In the genomic region with DNA sequence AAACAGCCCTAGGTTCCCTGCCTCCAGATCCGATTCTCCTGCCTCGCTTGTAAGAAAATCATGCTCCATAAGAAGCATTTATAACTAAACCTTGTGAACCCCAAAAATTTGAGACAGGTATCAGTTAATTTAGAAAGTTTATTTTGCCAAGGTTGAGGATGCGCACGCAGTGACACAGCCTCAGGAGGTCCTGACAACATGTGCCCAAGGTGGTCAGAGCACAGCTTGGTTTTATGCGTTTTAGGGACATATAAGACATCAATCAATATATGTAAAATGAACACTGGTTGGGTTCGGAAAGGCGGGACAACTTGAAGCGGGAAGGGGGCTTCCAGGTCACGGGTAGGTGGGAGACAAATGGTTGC, we compare ENCODE assay signal across 21 cellular contexts. TPM values are rescaled to one million over a fixed set of nuclear protein-coding genes. Genes with fewer than 3 reads are reported as not detected.
DNase-seq lines count a peak whose midpoint lies in the region; ATAC-seq and TF ChIP-seq lines count a peak whose summit lies in the region.
"Had no signal": no experiment of that assay in that cellular context is flagged by ENCODE, and none has a peak within 500 bp of the region (broad histone marks: within the 10 kb centered on the region; RNA-seq: fewer than 3 reads in every experiment).

No MANE protein-coding gene starts in this region.

- no peaks in the 10 kb centered on the region for H3K9me2 ChIP-seq in GM23338 (ENCODE audit: insufficient read depth)
- H3K9me2 ChIP-seq: SK-N-SH had no signal

- no peak overlapping the region for H3K27ac Mint-ChIP-seq in activated CD4-positive, alpha-beta T cell treated with anti-CD3 and anti-CD28 coated beads, Interleukin-2, amount 10 ng/mL, durations not matched to agents 7 days and 5 days
- H3K27ac Mint-ChIP-seq in GM23338 = no peak overlapping the region
- no peak overlapping the region for H3K27ac Mint-ChIP-seq in activated naive CD8-positive, alpha-beta T cell treated with anti-CD3 and anti-CD28 coated beads, Interleukin-2, amount 10 ng/mL, durations not matched to agents 7 days and 5 days
- no peak overlapping the region for H3K27ac Mint-ChIP-seq in nephron

- H4K20me1 ChIP-seq in GM23338 (replicated peaks; ENCODE audit: insufficient read depth) = no peaks in the 10 kb centered on the region

- no peaks in the 10 kb centered on the region for H3K27me3 ChIP-seq in GM23338 (ENCODE audit: insufficient read depth)
- H3K27me3 ChIP-seq: adrenal gland, cardiac muscle cell, dorsolateral prefrontal cortex, spleen, suprapubic skin had no signal

- H3K4me2 ChIP-seq in GM23338 = no peak overlapping the region

- POLR2A ChIA-PET in activated CD4-positive, alpha-beta T cell treated with anti-CD3 and anti-CD28 coated beads, Interleukin-2, amount 10 ng/mL, durations not matched to agents 7 days and 5 days (lab: Charles Lee) = no interaction called here
- POLR2A ChIA-PET in activated naive CD8-positive, alpha-beta T cell treated with anti-CD3 and anti-CD28 coated beads, Interleukin-2, amount 10 ng/mL, durations not matched to agents 7 days and 5 days (lab: Charles Lee) = no interaction called here

- H3K36me3 ChIP-seq in GM23338 (ENCODE audit: insufficient read depth) = peaks cover 44% of the 10 kb centered on the region
- H3K36me3 ChIP-seq: cardiac muscle cell had no signal

- no peaks in the 10 kb centered on the region for H3F3A ChIP-seq in GM23338 (replicated peaks; ENCODE audit: low read depth)

- no peak for TF ChIP-seq CTCF in GM23338 (conservative IDR thresholded peaks at IDR 0.05; ENCODE audit: low read depth in 2 of 2)
- no peak for TF ChIP-seq CTCF in nephron (IDR thresholded peaks at IDR 0.05; ENCODE audit: unreplicated experiment in 3 of 3)

- H3K4me3 ChIP-seq in GM23338 = no peak overlapping the region
- H3K4me3 ChIP-seq: adrenal gland, cardiac muscle cell, suprapubic skin had no signal

- H3K4me1 ChIP-seq in GM23338 (ENCODE audit: insufficient read depth) = 0 out of 2 replicates have a peak, but pooled peaks cover 12% of the 10 kb centered on the region

- ATAC-seq in GM23338 (no peak), GM21528 (IDR thresholded peaks at IDR 0.05; ENCODE audit: low FRiP score, unreplicated experiment) (no peak)
- ATAC-seq in activated naive CD8-positive, alpha-beta T cell treated with anti-CD3 and anti-CD28 coated beads, Interleukin-2, amount 10 ng/mL, durations not matched to agents 7 days and 5 days (ENCODE audit: low read depth) = no peak
- ATAC-seq: left cardiac atrium had no signal

- H2AFZ ChIP-seq in GM23338 = no peak overlapping the region

- no peaks in the 10 kb centered on the region for H3K27me3 Mint-ChIP-seq in activated CD4-positive, alpha-beta T cell treated with anti-CD3 and anti-CD28 coated beads, Interleukin-2, amount 10 ng/mL, durations not matched to agents 7 days and 5 days
- peaks cover 21% of the 10 kb centered on the region for H3K27me3 Mint-ChIP-seq in GM23338 (ENCODE audit: insufficient read depth, low read depth, poor library complexity)
- H3K27me3 Mint-ChIP-seq in activated naive CD8-positive, alpha-beta T cell treated with anti-CD3 and anti-CD28 coated beads, Interleukin-2, amount 10 ng/mL, durations not matched to agents 7 days and 5 days = no peaks in the 10 kb centered on the region
- H3K27me3 Mint-ChIP-seq in nephron (ENCODE audit: low read depth) = no peaks in the 10 kb centered on the region

- DNase-seq in activated CD4-positive, alpha-beta T cell treated with anti-CD3 and anti-CD28 coated beads, Interleukin-2, amount 10 ng/mL, durations not matched to agents 7 days and 5 days = no peak
- DNase-seq in activated CD4-positive, alpha-beta T cell treated with anti-CD3 and anti-CD28 coated beads for 48 hours = no peak
- DNase-seq in GM23338 (ENCODE audit: low spot score) = no peak
- DNase-seq in activated naive CD8-positive, alpha-beta T cell treated with anti-CD3 and anti-CD28 coated beads, Interleukin-2, amount 10 ng/mL, durations not matched to agents 7 days and 5 days = no peak
- no peak for DNase-seq in NCI-H2171 treated with DMSO at 0.1 percent for 48 hours (lab: John Stamatoyannopoulos, UW)
- no peak for DNase-seq in SK-N-DZ (ENCODE audit: low spot score)
- DNase-seq: activated CD4-positive, alpha-beta T cell treated with anti-CD3 and anti-CD28 coated beads, Interleukin-2, amount 50 U/mL, for 1 hour; adrenal gland; dorsolateral prefrontal cortex; left cardiac atrium; NCI-H1694 treated with DMSO at 0.1 percent for 48 hours; NCI-H226; NK-92 treated with Interleukin-12 subunit alpha and Interleukin-12 subunit beta, amount 100 ng/mL, for 24 hours; SK-N-SH; spleen had no signal

- H3K79me2 ChIP-seq in GM23338 (replicated peaks; ENCODE audit: insufficient read depth) = peaks cover 50% of the 10 kb centered on the region

- peaks cover 30% of the 10 kb centered on the region for H3K4me1 Mint-ChIP-seq in activated CD4-positive, alpha-beta T cell treated with anti-CD3 and anti-CD28 coated beads, Interleukin-2, amount 10 ng/mL, durations not matched to agents 7 days and 5 days
- H3K4me1 Mint-ChIP-seq in GM23338 (peaks cover 21% of the 10 kb centered on the region), nephron (peaks cover 33% of the 10 kb centered on the region)
- H3K4me1 Mint-ChIP-seq in activated naive CD8-positive, alpha-beta T cell treated with anti-CD3 and anti-CD28 coated beads, Interleukin-2, amount 10 ng/mL, durations not matched to agents 7 days and 5 days = peaks cover 32% of the 10 kb centered on the region

- CTCF ChIA-PET in activated CD4-positive, alpha-beta T cell treated with anti-CD3 and anti-CD28 coated beads, Interleukin-2, amount 10 ng/mL, durations not matched to agents 7 days and 5 days (lab: Charles Lee) = no interaction called here

- H3K9me3 Mint-ChIP-seq in activated CD4-positive, alpha-beta T cell treated with anti-CD3 and anti-CD28 coated beads, Interleukin-2, amount 10 ng/mL, durations not matched to agents 7 days and 5 days = peaks cover 24% of the 10 kb centered on the region
- H3K9me3 Mint-ChIP-seq in GM23338 (peaks cover 71% of the 10 kb centered on the region), nephron (peaks cover 44% of the 10 kb centered on the region)
- H3K9me3 Mint-ChIP-seq in activated naive CD8-positive, alpha-beta T cell treated with anti-CD3 and anti-CD28 coated beads, Interleukin-2, amount 10 ng/mL, durations not matched to agents 7 days and 5 days = peaks cover 14% of the 10 kb centered on the region

- peak overlapping the region; percentile 3 for H3K4me3 Mint-ChIP-seq in activated CD4-positive, alpha-beta T cell treated with anti-CD3 and anti-CD28 coated beads, Interleukin-2, amount 10 ng/mL, durations not matched to agents 7 days and 5 days
- H3K4me3 Mint-ChIP-seq in GM23338 (peak overlapping the region; percentile 13; the same call in 1 of the 3 replicates), nephron (peak overlapping the region; percentile 11 to 66 (median 59))
- peak overlapping the region; percentile 7 for H3K4me3 Mint-ChIP-seq in activated naive CD8-positive, alpha-beta T cell treated with anti-CD3 and anti-CD28 coated beads, Interleukin-2, amount 10 ng/mL, durations not matched to agents 7 days and 5 days

- peaks cover 47% of the 10 kb centered on the region for H3K36me3 Mint-ChIP-seq in activated CD4-positive, alpha-beta T cell treated with anti-CD3 and anti-CD28 coated beads, Interleukin-2, amount 10 ng/mL, durations not matched to agents 7 days and 5 days (ENCODE audit: low read depth)
- H3K36me3 Mint-ChIP-seq in GM23338 (ENCODE audit: low read depth) = peaks cover 85% of the 10 kb centered on the region
- H3K36me3 Mint-ChIP-seq in activated naive CD8-positive, alpha-beta T cell treated with anti-CD3 and anti-CD28 coated beads, Interleukin-2, amount 10 ng/mL, durations not matched to agents 7 days and 5 days = peaks cover 30% of the 10 kb centered on the region
- peaks cover 62% of the 10 kb centered on the region for H3K36me3 Mint-ChIP-seq in nephron (ENCODE audit: low read depth)

- H3K27ac ChIP-seq in GM23338 (ENCODE audit: low read depth) = no peak overlapping the region
- H3K27ac ChIP-seq: adrenal gland, C4-2B, cardiac muscle cell, dorsolateral prefrontal cortex, spleen, suprapubic skin had no signal

RNA-seq across cellular contexts. Expression of gene ACOT13, which starts 2.1 kb away (rescaled TPM):
- total RNA-seq in activated CD4-positive, alpha-beta T cell treated with anti-CD3 and anti-CD28 coated beads, Interleukin-2, amount 10 ng/mL, durations not matched to agents 7 days and 5 days = 10 to 100 TPM; 16.0 to 18.3 TPM
- total RNA-seq in GM23338 (2014; rRNA removed; shearing (Covaris generic)) = 17.4 and 17.8 TPM in 2 replicates
- polyA plus RNA-seq in GM23338 (2016; fragmentation: Nextera tagmentation; extraction: Ambion mirVana) = 175 and 190 TPM in 2 replicates
- 10 to 100 TPM; 16.6 to 20.6 TPM for total RNA-seq in activated naive CD8-positive, alpha-beta T cell treated with anti-CD3 and anti-CD28 coated beads, Interleukin-2, amount 10 ng/mL, durations not matched to agents 7 days and 5 days
- polyA plus RNA-seq in SK-N-DZ (2014; cell fraction: cytosol; rRNA removed) = 6.0 and 8.5 TPM in 2 replicates
- polyA plus RNA-seq in SK-N-DZ (2014; cell fraction: nucleus; rRNA removed) = 5.0 and 6.4 TPM in 2 replicates

RNA-seq across cellular contexts. Expression of gene TDP2, which starts 2.3 kb away (rescaled TPM):
- total RNA-seq in activated CD4-positive, alpha-beta T cell treated with anti-CD3 and anti-CD28 coated beads, Interleukin-2, amount 10 ng/mL, durations not matched to agents 7 days and 5 days = 10 to 100 TPM; 43.0 to 47.1 TPM
- 47.8 and 64.5 TPM in 2 replicates for total RNA-seq in GM23338 (2014; rRNA removed; shearing (Covaris generic))
- 41.8 and 46.8 TPM in 2 replicates for polyA plus RNA-seq in GM23338 (2016; fragmentation: Nextera tagmentation; extraction: Ambion mirVana)
- total RNA-seq in activated naive CD8-positive, alpha-beta T cell treated with anti-CD3 and anti-CD28 coated beads, Interleukin-2, amount 10 ng/mL, durations not matched to agents 7 days and 5 days = 10 to 100 TPM; 48.9 to 54.5 TPM
- 9.7 and 14.9 TPM in 2 replicates for polyA plus RNA-seq in SK-N-DZ (2014; cell fraction: cytosol; rRNA removed)
- 17.3 and 25.1 TPM in 2 replicates for polyA plus RNA-seq in SK-N-DZ (2014; cell fraction: nucleus; rRNA removed)

RNA-seq across cellular contexts. Expression of gene KIAA0319, which starts 23.0 kb away (rescaled TPM):
- total RNA-seq in activated CD4-positive, alpha-beta T cell treated with anti-CD3 and anti-CD28 coated beads, Interleukin-2, amount 10 ng/mL, durations not matched to agents 7 days and 5 days = under 1 TPM; 0.10 to 0.15 TPM
- 1.0 and 1.4 TPM in 2 replicates for total RNA-seq in GM23338 (2014; rRNA removed; shearing (Covaris generic))
- 0.44 and 0.54 TPM in 2 replicates for polyA plus RNA-seq in GM23338 (2016; fragmentation: Nextera tagmentation; extraction: Ambion mirVana)
- under 1 TPM in 1 of 2 experiments, not detected in 1; 0.06 TPM for total RNA-seq in activated naive CD8-positive, alpha-beta T cell treated with anti-CD3 and anti-CD28 coated beads, Interleukin-2, amount 10 ng/mL, durations not matched to agents 7 days and 5 days
- 0.13 and 0.36 TPM in 2 replicates for polyA plus RNA-seq in SK-N-DZ (2014; cell fraction: cytosol; rRNA removed)
- polyA plus RNA-seq in SK-N-DZ (2014; cell fraction: nucleus; rRNA removed) = 0.07 and 0.21 TPM in 2 replicates
- total RNA-seq: renal cortical epithelial cell had no signal

RNA-seq across cellular contexts. Expression of gene C6orf62, which starts 50.0 kb away (rescaled TPM):
- 100 to 1,000 TPM; 138 to 153 TPM for total RNA-seq in activated CD4-positive, alpha-beta T cell treated with anti-CD3 and anti-CD28 coated beads, Interleukin-2, amount 10 ng/mL, durations not matched to agents 7 days and 5 days
- total RNA-seq in GM23338 (2014; rRNA removed; shearing (Covaris generic)) = 78.4 and 79.9 TPM in 2 replicates
- 63.1 and 66.7 TPM in 2 replicates for polyA plus RNA-seq in GM23338 (2016; fragmentation: Nextera tagmentation; extraction: Ambion mirVana)
- total RNA-seq in activated naive CD8-positive, alpha-beta T cell treated with anti-CD3 and anti-CD28 coated beads, Interleukin-2, amount 10 ng/mL, durations not matched to agents 7 days and 5 days = 100 to 1,000 TPM; 161 to 166 TPM
- polyA plus RNA-seq in SK-N-DZ (2014; cell fraction: cytosol; rRNA removed) = 55.7 and 73.1 TPM in 2 replicates
- 39.2 and 41.6 TPM in 2 replicates for polyA plus RNA-seq in SK-N-DZ (2014; cell fraction: nucleus; rRNA removed)

Comparison
In these comparisons a context has a peak if more than half of its experiments do, and no peak if none do; other contexts are left out.
1. H3K4me3 Mint-ChIP-seq: peak in every context shown above with its lines; median percentile 59 in nephron; 13 in GM23338; 7 in activated naive CD8-positive, alpha-beta T cell treated with anti-CD3 and anti-CD28 coated beads, Interleukin-2, amount 10 ng/mL, durations not matched to agents 7 days and 5 days; 3 in activated CD4-positive, alpha-beta T cell treated with anti-CD3 and anti-CD28 coated beads, Interleukin-2, amount 10 ng/mL, durations not matched to agents 7 days and 5 days.